In genomic region chr7:122143751-122144711, GRCh38 we compare ENCODE assay signal across 8 cellular contexts. TPM values are rescaled to one million over a fixed set of nuclear protein-coding genes. Genes with fewer than 3 reads are reported as not detected.
DNase-seq lines count a peak whose midpoint lies in the region; ATAC-seq and TF ChIP-seq lines count a peak whose summit lies in the region.

Gene AASS, minus strand, starts transcription at chr7:122144249. Its CDS starts 10,523 bp downstream, at chr7:122133726.

- H3K9me3 ChIP-seq in BLaER1 treated with 17β-estradiol and CSF1 and Interleukin-3, amounts not matched to agents 10 nM and 100 nM (replicated peaks in 1 of 11), result no peaks in the 10 kb centered on the region
- H3K9me3 ChIP-seq in esophagus squamous epithelium (no peaks in the 10 kb centered on the region), mucosa of stomach (ENCODE audit: control insufficient read depth, low read length) (no peaks in the 10 kb centered on the region)

- TF ChIP-seq CTCF in esophagus squamous epithelium (IDR thresholded peaks at IDR 0.05), result no peak

- no peaks in the 10 kb centered on the region for H3K36me3 ChIP-seq in BLaER1 treated with 17β-estradiol and CSF1 and Interleukin-3, amounts not matched to agents 10 nM and 100 nM
- H3K36me3 ChIP-seq in esophagus squamous epithelium (no peaks in the 10 kb centered on the region), mucosa of stomach (ENCODE audit: control insufficient read depth, insufficient read depth, low read length) (no peaks in the 10 kb centered on the region)

- intact Hi-C loops in esophagus squamous epithelium (cut with DNase I), result no loop called here

- 0 to 2% methylated on average over 20 to 22 of the region's 69 CpGs for WGBS in esophagus squamous epithelium, 2 donors

- H3K4me2 ChIP-seq in BLaER1 treated with 17β-estradiol and CSF1 and Interleukin-3, amounts not matched to agents 10 nM and 100 nM, result peak within 1 kb of the TSS; percentile 73 to 98 (median 88)

- ATAC-seq in GM19463 (IDR thresholded peaks at IDR 0.05; ENCODE audit: unreplicated experiment) (peak; percentile 100), HG03575 (IDR thresholded peaks at IDR 0.05; ENCODE audit: extremely low read depth, insufficient number of reproducible peaks, low FRiP score, unreplicated experiment) (peak; percentile 100)

- peak; percentile 91 for DNase-seq in OCI-M1 (lab: John Stamatoyannopoulos, UW)
- DNase-seq in activated T-helper 1 cell treated with anti-CD3 and anti-CD28 coated beads, Interleukin-2, amount 50 U/mL, for 16 hours (ENCODE audit: low read depth in 1 of 2, low spot score in 1 of 2), result peak; percentile 16 to 60
- DNase-seq in esophagus squamous epithelium (lab: John Stamatoyannopoulos, UW), result peak; percentile 67
- peak; percentile 69 for DNase-seq in stimulated activated CD8-positive, alpha-beta memory T cell treated with anti-CD3 and anti-CD28 coated beads, Interleukin-4, amount 100 ng/mL, for 24 hours (ENCODE audit: low read depth)

- H3K4me1 ChIP-seq in BLaER1 treated with 17β-estradiol and CSF1 and Interleukin-3, amounts not matched to agents 10 nM and 100 nM, result peaks cover 5 to 20% (median 17%) of the 10 kb centered on the region in 10 experiments
- H3K4me1 ChIP-seq in esophagus squamous epithelium (peaks cover 0 to 30% (median 0%) of the 10 kb centered on the region in 3 donors), mucosa of stomach (ENCODE audit: control insufficient read depth, insufficient read depth, low read length) (no peaks in the 10 kb centered on the region)

- peak in 3 of 4 donors; percentile 50 to 79 (median 77) for TF ChIP-seq POLR2A in esophagus squamous epithelium (IDR thresholded peaks at IDR 0.05)

- H3K27me3 ChIP-seq in BLaER1 treated with 17β-estradiol and CSF1 and Interleukin-3, amounts not matched to agents 10 nM and 100 nM, result no peaks in the 10 kb centered on the region
- H3K27me3 ChIP-seq in esophagus squamous epithelium (no peaks in the 10 kb centered on the region), mucosa of stomach (ENCODE audit: control insufficient read depth, insufficient read depth, low read length) (peaks cover 7% of the 10 kb centered on the region)

- peak within 1 kb of the TSS; percentile 70 to 92 (median 82) for H3K4me3 ChIP-seq in BLaER1 treated with 17β-estradiol and CSF1 and Interleukin-3, amounts not matched to agents 10 nM and 100 nM
- H3K4me3 ChIP-seq in esophagus squamous epithelium, result peak within 1 kb of the TSS; percentile 69 to 90 (median 88)
- peak within 1 kb of the TSS; percentile 69 for H3K4me3 ChIP-seq in mucosa of stomach (ENCODE audit: low read length)

- H3K9ac ChIP-seq in BLaER1 treated with 17β-estradiol and CSF1 and Interleukin-3, amounts not matched to agents 10 nM and 100 nM, result peak within 1 kb of the TSS; percentile 72 to 88 (median 79)
- peak within 1 kb of the TSS; percentile 56 for H3K9ac ChIP-seq in mucosa of stomach (ENCODE audit: low read length)

- H4K20me1 ChIP-seq in BLaER1 treated with 17β-estradiol and CSF1 and Interleukin-3, amounts not matched to agents 10 nM and 100 nM, result peaks cover 0 to 15% (median 0%) of the 10 kb centered on the region in 11 experiments; a peak in 4 of 22 replicates

- peak within 1 kb of the TSS; percentile 9 to 77 (median 67); a peak in 21 of 22 replicates for H3K27ac ChIP-seq in BLaER1 treated with 17β-estradiol and CSF1 and Interleukin-3, amounts not matched to agents 10 nM and 100 nM
- peak within 1 kb of the TSS; percentile 91 to 98 (median 94) for H3K27ac ChIP-seq in esophagus squamous epithelium

RNA-seq across cellular contexts. Expression of gene AASS, which starts in this region (rescaled TPM):
- total RNA-seq in esophagus squamous epithelium, result 10 to 100 TPM in 3 of 4 donors, 1 to 10 TPM in 1; 5.5 to 42.7 (median 20.1) TPM

Comparison
In these comparisons a context has a peak if more than half of its experiments do, and no peak if none do; other contexts are left out.
1. Peak in every context shown above with its lines: DNase-seq, ATAC-seq, H3K4me3 ChIP-seq and H3K27ac ChIP-seq.
2. DNase-seq: peak in every context shown above with its lines; median percentile 91 in OCI-M1; 69 in stimulated activated CD8-positive, alpha-beta memory T cell treated with anti-CD3 and anti-CD28 coated beads, Interleukin-4, amount 100 ng/mL, for 24 hours; 67 in esophagus squamous epithelium; 38 in activated T-helper 1 cell treated with anti-CD3 and anti-CD28 coated beads, Interleukin-2, amount 50 U/mL, for 16 hours.